ENCODE assay signal across 22 cellular contexts in the genomic region with DNA sequence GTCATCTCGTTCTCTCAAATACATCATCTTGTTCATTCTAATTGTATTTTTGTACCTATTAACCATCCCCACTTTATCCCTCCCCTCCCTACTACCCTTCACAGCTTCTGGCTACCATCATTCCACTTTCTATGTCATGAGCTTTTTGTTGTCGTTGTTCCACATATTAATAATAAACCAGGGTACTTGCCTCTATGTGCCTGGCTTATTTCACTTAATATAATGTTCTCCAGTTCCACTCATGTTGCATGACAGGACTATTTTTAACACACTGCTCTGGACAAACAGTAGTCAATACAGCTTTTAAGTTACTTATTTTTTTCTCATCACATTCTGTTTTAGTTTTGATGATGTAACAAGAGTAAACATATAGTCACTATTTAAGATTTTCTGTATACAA.
A peak's percentile ranks its signal among the peaks of the same experiment; 100 is the strongest.
DNase-seq lines count a peak whose midpoint lies in the region; ATAC-seq, FAIRE-seq and TF ChIP-seq lines count a peak whose summit lies in the region.
"Had no signal": no experiment of that assay in that cellular context is flagged by ENCODE, and none has a peak within 500 bp of the region (broad histone marks: within the 10 kb centered on the region; RNA-seq: fewer than 3 reads in every experiment).

No MANE protein-coding gene starts in this region.

- H3K4me1 ChIP-seq in right atrium auricular region: no peaks in the 10 kb centered on the region
- no peaks in the 10 kb centered on the region for H3K4me1 ChIP-seq in heart right ventricle
- no peaks in the 10 kb centered on the region for H3K4me1 ChIP-seq in left ventricle myocardium inferior
- no peaks in the 10 kb centered on the region for H3K4me1 ChIP-seq in pancreas
- H3K4me1 ChIP-seq in transverse colon: no peaks in the 10 kb centered on the region
- H3K4me1 ChIP-seq: BE2C, HAP-1 had no signal

- intact Hi-C loops in Right ventricle myocardium inferior (cut with DNase I) (loop anchor here (1.0 kb wide), 1 partner anchor 10 kb away; no protein-coding TSS in a partner anchor), heart right ventricle (cut with DNase I) (no loop called here), left ventricle myocardium inferior (cut with micrococcal nuclease) (no loop called here), pancreas (cut with DNase I) (no loop called here), transverse colon (cut with DNase I; ENCODE audit: low total_unique reads) (no loop called here)

- peak; percentile 47 for FAIRE-seq in pancreas (lab: Jason Lieb, UNC)
- FAIRE-seq: D721Med, GM12878, H54 had no signal

- H3K9me3 ChIP-seq in right atrium auricular region: no peaks in the 10 kb centered on the region
- H3K9me3 ChIP-seq in heart right ventricle: peaks cover 0 to 13% (median 0%) of the 10 kb centered on the region in 11 donors
- no peaks in the 10 kb centered on the region for H3K9me3 ChIP-seq in left ventricle myocardium inferior (replicated peaks)
- no peaks in the 10 kb centered on the region for H3K9me3 ChIP-seq in pancreas
- H3K9me3 ChIP-seq in transverse colon: no peaks in the 10 kb centered on the region
- H3K9me3 ChIP-seq: BE2C, HAP-1 had no signal

- H3K27me3 ChIP-seq in right atrium auricular region: no peaks in the 10 kb centered on the region
- H3K27me3 ChIP-seq in heart right ventricle: no peaks in the 10 kb centered on the region
- H3K27me3 ChIP-seq in left ventricle myocardium inferior (ENCODE audit: low read depth): no peaks in the 10 kb centered on the region
- H3K27me3 ChIP-seq in pancreas: no peaks in the 10 kb centered on the region
- H3K27me3 ChIP-seq in transverse colon: no peaks in the 10 kb centered on the region
- H3K27me3 ChIP-seq: BE2C; BLaER1 treated with 17β-estradiol and CSF1 and Interleukin-3, amounts not matched to agents 10 nM and 100 nM had no signal

- TF ChIP-seq CTCF in right atrium auricular region (IDR thresholded peaks at IDR 0.05): no peak
- no peak for TF ChIP-seq CTCF in heart right ventricle (IDR thresholded peaks at IDR 0.05)
- no peak for TF ChIP-seq CTCF in left ventricle myocardium inferior (IDR thresholded peaks at IDR 0.05; ENCODE audit: borderline replicate concordance)
- no peak for TF ChIP-seq CTCF in pancreas (IDR thresholded peaks at IDR 0.05)
- TF ChIP-seq CTCF in transverse colon (IDR thresholded peaks at IDR 0.05): no peak

- no peak for TF ChIP-seq POLR2A in transverse colon (IDR thresholded peaks at IDR 0.05)

- WGBS in heart right ventricle, 2 donors: 27 to 40% methylated on average over 2 of the region's 2 CpGs
- 30 to 40% methylated on average over 2 of the region's 2 CpGs for WGBS in pancreas, 2 donors
- WGBS in transverse colon (ENCODE audit: low coverage in 1 of 2), 2 donors: 45 to 58% methylated on average over 2 of the region's 2 CpGs

- H3K27ac ChIP-seq in right atrium auricular region: no peak overlapping the region
- no peak overlapping the region for H3K27ac ChIP-seq in heart right ventricle
- no peak overlapping the region for H3K27ac ChIP-seq in left ventricle myocardium inferior (replicated peaks)
- no peak overlapping the region for H3K27ac ChIP-seq in pancreas
- no peak overlapping the region for H3K27ac ChIP-seq in transverse colon
- H3K27ac ChIP-seq: BLaER1 treated with 17β-estradiol and CSF1 and Interleukin-3, amounts not matched to agents 10 nM and 100 nM had no signal

- in situ Hi-C loops in transverse colon (cut with MboI; ENCODE audit: low pct_ligation_motif_present in 1 of 4, low pct_unique_long_range_greater_than_20kb in 1 of 4, low sequenced_read_pairs in 3 of 4): no loop called here

- ATAC-seq in Right ventricle myocardium inferior (peak; percentile 64), heart right ventricle (peak in 6 of 8 donors; percentile 50 to 92 (median 68)), pancreas (no peak), HG03520 (IDR thresholded peaks at IDR 0.05; ENCODE audit: unreplicated experiment) (no peak)
- ATAC-seq: GM12878 had no signal

- H3K4me3 ChIP-seq in right atrium auricular region (no peak overlapping the region), heart right ventricle (no peak overlapping the region), left ventricle myocardium inferior (no peak overlapping the region), pancreas (no peak overlapping the region), transverse colon (no peak overlapping the region)
- H3K4me3 ChIP-seq: BLaER1 treated with 17β-estradiol and CSF1 and Interleukin-3, amounts not matched to agents 10 nM and 100 nM; GM12878; HAP-1 had no signal

- DNase-seq in Right ventricle myocardium inferior (ENCODE audit: missing footprints): no peak
- no peak for DNase-seq in right atrium auricular region (ENCODE audit: low spot score)
- no peak for DNase-seq in heart right ventricle
- DNase-seq in left ventricle myocardium inferior: no peak
- DNase-seq in pancreas: no peak
- DNase-seq in transverse colon: no peak
- DNase-seq: AML-193; BE2C; CD4-positive, alpha-beta T cell; CD8-positive, alpha-beta memory T cell; DMS 273 treated with DMSO at 0.1 percent for 48 hours; DMS79; EL; GDM1; GOT3; HFFc6 had no signal

- H3K36me3 ChIP-seq in right atrium auricular region: no peaks in the 10 kb centered on the region
- H3K36me3 ChIP-seq in heart right ventricle: no peaks in the 10 kb centered on the region
- H3K36me3 ChIP-seq in left ventricle myocardium inferior: no peaks in the 10 kb centered on the region
- no peaks in the 10 kb centered on the region for H3K36me3 ChIP-seq in pancreas
- no peaks in the 10 kb centered on the region for H3K36me3 ChIP-seq in transverse colon
- H3K36me3 ChIP-seq: BE2C; BLaER1 treated with 17β-estradiol and CSF1 and Interleukin-3, amounts not matched to agents 10 nM and 100 nM; HAP-1 had no signal

- TF ChIP-seq EP300 in transverse colon (IDR thresholded peaks at IDR 0.05; ENCODE audit: low read depth): peak; percentile 79

Comparison
In these comparisons a context has a peak if more than half of its experiments do, and no peak if none do; other contexts are left out.
1. ATAC-seq: peak in Right ventricle myocardium inferior (single experiment) and heart right ventricle (6 of 8); none in pancreas (0 of 4) and HG03520 (single experiment).